In genomic region chr5:127316013-127316412, GRCh38 we compare ENCODE assay signal across 17 cellular contexts. TPM values are rescaled to one million over a fixed set of nuclear protein-coding genes. Genes with fewer than 3 reads are reported as not detected.
"Had no signal": no experiment of that assay in that cellular context is flagged by ENCODE, and none has a peak within 500 bp of the region (broad histone marks: within the 10 kb centered on the region; RNA-seq: fewer than 3 reads in every experiment).

No MANE protein-coding gene starts in this region.

- H3K36me3 ChIP-seq: prostate gland, right atrium auricular region, stomach, thyroid gland had no signal

- ATAC-seq: left lobe of liver; naive thymus-derived CD8-positive, alpha-beta T cell; sciatic nerve; stimulated activated effector memory CD8-positive, alpha-beta T cell treated with anti-CD3 and anti-CD28 coated beads, Interleukin-12 subunit alpha, Interleukin-12 subunit beta, amount 100 ng/mL, for 72 hours had no signal

- H3K4me3 ChIP-seq: dorsolateral prefrontal cortex, prostate gland, right atrium auricular region, stomach, thyroid gland had no signal

- DNase-seq: dorsolateral prefrontal cortex; effector CD4-positive, alpha-beta T cell; mesenchymal stem cell; naive thymus-derived CD8-positive, alpha-beta T cell; nephron progenitor cell; nucleus accumbens; stimulated activated CD4-positive, alpha-beta T cell treated with anti-CD3 and anti-CD28 coated beads, Interleukin-2, amount 100 ng/mL, for 24 hours; stimulated activated CD4-positive, alpha-beta T cell treated with anti-CD3 and anti-CD28 coated beads, Interleukin-4, amount 100 ng/mL, for 24 hours; stimulated activated naive CD4-positive, alpha-beta T cell treated with Interleukin-2 at 50 U/mL for 16 hours; stomach; thyroid gland had no signal

- H3K27me3 ChIP-seq: dorsolateral prefrontal cortex, right atrium auricular region, stomach, thyroid gland had no signal

- H3K27ac ChIP-seq: dorsolateral prefrontal cortex, prostate gland, right atrium auricular region, stomach, thyroid gland had no signal

- H3K4me1 ChIP-seq: right atrium auricular region, stomach, thyroid gland had no signal

- H3K9me3 ChIP-seq: prostate gland, right atrium auricular region, stomach, thyroid gland had no signal

RNA-seq across cellular contexts. Expression of gene MEGF10, which starts 25.4 kb away (rescaled TPM):
- polyA plus RNA-seq: keratinocyte; naive thymus-derived CD8-positive, alpha-beta T cell had no signal
